1 cellular context compared by ENCODE assay signal in the genomic region with DNA sequence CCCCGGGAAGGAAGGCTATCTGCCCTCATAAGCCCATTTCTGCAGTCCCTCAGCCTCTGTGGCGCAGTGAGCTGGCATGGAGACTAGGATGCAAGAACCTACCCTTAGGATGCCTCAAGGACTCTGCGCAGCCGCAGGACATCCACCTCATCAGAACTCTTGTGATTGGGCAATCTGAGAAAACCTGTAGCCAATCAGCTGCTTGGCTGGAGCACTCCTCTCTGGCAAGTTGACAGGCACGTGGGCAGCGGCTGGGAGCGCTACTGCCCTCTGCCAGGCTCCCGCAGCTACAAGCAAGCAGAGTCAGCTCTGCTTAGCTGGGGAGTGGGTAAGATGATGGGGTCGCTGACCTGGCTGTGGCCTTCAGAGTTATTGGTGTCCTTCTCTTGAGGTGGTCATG.
TF ChIP-seq lines count a peak whose summit lies in the region.

No MANE protein-coding gene starts in this region.

TF ChIP-seq in SK-N-SH, 30 proteins besides CTCF, POLR2A, EP300 and RAD21 (continued from another document):
- TF ChIP-seq, protein P1, sequence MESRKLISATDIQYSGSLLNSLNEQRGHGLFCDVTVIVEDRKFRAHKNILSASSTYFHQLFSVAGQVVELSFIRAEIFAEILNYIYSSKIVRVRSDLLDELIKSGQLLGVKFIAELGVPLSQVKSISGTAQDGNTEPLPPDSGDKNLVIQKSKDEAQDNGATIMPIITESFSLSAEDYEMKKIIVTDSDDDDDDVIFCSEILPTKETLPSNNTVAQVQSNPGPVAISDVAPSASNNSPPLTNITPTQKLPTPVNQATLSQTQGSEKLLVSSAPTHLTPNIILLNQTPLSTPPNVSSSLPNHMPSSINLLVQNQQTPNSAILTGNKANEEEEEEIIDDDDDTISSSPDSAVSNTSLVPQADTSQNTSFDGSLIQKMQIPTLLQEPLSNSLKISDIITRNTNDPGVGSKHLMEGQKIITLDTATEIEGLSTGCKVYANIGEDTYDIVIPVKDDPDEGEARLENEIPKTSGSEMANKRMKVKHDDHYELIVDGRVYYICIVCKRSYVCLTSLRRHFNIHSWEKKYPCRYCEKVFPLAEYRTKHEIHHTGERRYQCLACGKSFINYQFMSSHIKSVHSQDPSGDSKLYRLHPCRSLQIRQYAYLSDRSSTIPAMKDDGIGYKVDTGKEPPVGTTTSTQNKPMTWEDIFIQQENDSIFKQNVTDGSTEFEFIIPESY (IDR thresholded peaks at IDR 0.05; ENCODE audit: borderline replicate concordance, low read depth), result no peak
- TF ChIP-seq YY1 (IDR thresholded peaks at IDR 0.05; ENCODE audit: low read depth), result no peak
- no peak for TF ChIP-seq TEAD4 (IDR thresholded peaks at IDR 0.05; ENCODE audit: borderline replicate concordance, insufficient read depth)
- no peak for TF ChIP-seq EZH2phosphoT487 (IDR thresholded peaks at IDR 0.05; ENCODE audit: borderline replicate concordance, low read depth)
- peak; percentile 92; the same call in 1 of the 2 replicates for TF ChIP-seq SIN3A (IDR thresholded peaks at IDR 0.05; ENCODE audit: borderline replicate concordance, low read depth, low read length)
- TF ChIP-seq, protein P2, sequence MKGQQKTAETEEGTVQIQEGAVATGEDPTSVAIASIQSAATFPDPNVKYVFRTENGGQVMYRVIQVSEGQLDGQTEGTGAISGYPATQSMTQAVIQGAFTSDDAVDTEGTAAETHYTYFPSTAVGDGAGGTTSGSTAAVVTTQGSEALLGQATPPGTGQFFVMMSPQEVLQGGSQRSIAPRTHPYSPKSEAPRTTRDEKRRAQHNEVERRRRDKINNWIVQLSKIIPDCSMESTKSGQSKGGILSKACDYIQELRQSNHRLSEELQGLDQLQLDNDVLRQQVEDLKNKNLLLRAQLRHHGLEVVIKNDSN (IDR thresholded peaks at IDR 0.05; ENCODE audit: borderline replicate concordance, low read depth), result peak; percentile 80
- TF ChIP-seq, protein P3, sequence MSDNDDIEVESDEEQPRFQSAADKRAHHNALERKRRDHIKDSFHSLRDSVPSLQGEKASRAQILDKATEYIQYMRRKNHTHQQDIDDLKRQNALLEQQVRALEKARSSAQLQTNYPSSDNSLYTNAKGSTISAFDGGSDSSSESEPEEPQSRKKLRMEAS (IDR thresholded peaks at IDR 0.05; ENCODE audit: low read depth), result peak; percentile 99
- TF ChIP-seq NFIC (IDR thresholded peaks at IDR 0.05; ENCODE audit: borderline replicate concordance), result peak; percentile 67
- peak; percentile 100 for TF ChIP-seq MXI1 (IDR thresholded peaks at IDR 0.05; ENCODE audit: low read depth, low read length)
- no peak for TF ChIP-seq ELF1 (IDR thresholded peaks at IDR 0.05)
- TF ChIP-seq FOXJ3 (CRISPR knock-in tag; IDR thresholded peaks at IDR 0.05), result no peak
- TF ChIP-seq, protein P4, sequence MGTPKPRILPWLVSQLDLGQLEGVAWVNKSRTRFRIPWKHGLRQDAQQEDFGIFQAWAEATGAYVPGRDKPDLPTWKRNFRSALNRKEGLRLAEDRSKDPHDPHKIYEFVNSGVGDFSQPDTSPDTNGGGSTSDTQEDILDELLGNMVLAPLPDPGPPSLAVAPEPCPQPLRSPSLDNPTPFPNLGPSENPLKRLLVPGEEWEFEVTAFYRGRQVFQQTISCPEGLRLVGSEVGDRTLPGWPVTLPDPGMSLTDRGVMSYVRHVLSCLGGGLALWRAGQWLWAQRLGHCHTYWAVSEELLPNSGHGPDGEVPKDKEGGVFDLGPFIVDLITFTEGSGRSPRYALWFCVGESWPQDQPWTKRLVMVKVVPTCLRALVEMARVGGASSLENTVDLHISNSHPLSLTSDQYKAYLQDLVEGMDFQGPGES (IDR thresholded peaks at IDR 0.05; ENCODE audit: low read depth, low read length), result peak; percentile 27; the same call in 1 of the 2 replicates
- TF ChIP-seq, protein P5, sequence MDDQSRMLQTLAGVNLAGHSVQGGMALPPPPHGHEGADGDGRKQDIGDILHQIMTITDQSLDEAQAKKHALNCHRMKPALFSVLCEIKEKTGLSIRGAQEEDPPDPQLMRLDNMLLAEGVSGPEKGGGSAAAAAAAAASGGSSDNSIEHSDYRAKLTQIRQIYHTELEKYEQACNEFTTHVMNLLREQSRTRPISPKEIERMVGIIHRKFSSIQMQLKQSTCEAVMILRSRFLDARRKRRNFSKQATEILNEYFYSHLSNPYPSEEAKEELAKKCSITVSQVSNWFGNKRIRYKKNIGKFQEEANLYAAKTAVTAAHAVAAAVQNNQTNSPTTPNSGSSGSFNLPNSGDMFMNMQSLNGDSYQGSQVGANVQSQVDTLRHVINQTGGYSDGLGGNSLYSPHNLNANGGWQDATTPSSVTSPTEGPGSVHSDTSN (IDR thresholded peaks at IDR 0.05), result no peak
- TF ChIP-seq FOSL2 (IDR thresholded peaks at IDR 0.05; ENCODE audit: borderline replicate concordance, low read depth), result no peak
- no peak for TF ChIP-seq JUND (IDR thresholded peaks at IDR 0.05)
- TF ChIP-seq RXRA (IDR thresholded peaks at IDR 0.05; ENCODE audit: borderline replicate concordance, low read depth), result no peak
- peak; percentile 49 for TF ChIP-seq SMC3 (IDR thresholded peaks at IDR 0.05; ENCODE audit: low read depth, low read length)
- peak; percentile 68; the same call in 1 of the 2 replicates for TF ChIP-seq RCOR1 (IDR thresholded peaks at IDR 0.05; ENCODE audit: low read length)
